28 cellular contexts compared by ENCODE assay signal in genomic region chrX:11702965-11703631, GRCh38. TPM values are rescaled to one million over a fixed set of nuclear protein-coding genes. Genes with fewer than 3 reads are reported as not detected.
"Had no signal": no experiment of that assay in that cellular context is flagged by ENCODE, and none has a peak within 500 bp of the region (broad histone marks: within the 10 kb centered on the region; RNA-seq: fewer than 3 reads in every experiment).

No MANE protein-coding gene starts in this region.

- H3K27ac Mint-ChIP-seq: activated B cell treated with CpG ODN at 0.5 μM for 24 hours; activated CD4-positive, alpha-beta memory T cell treated with anti-CD3 and anti-CD28 coated beads, Interleukin-2, amount 10 ng/mL, durations not matched to agents 7 days and 5 days; activated CD4-positive, alpha-beta T cell treated with anti-CD3 and anti-CD28 coated beads, Interleukin-2, amount 10 ng/mL, durations not matched to agents 24 days and 14 days; activated naive CD4-positive, alpha-beta T cell treated with anti-CD3 and anti-CD28 coated beads, Interleukin-2, amount 10 ng/mL, durations not matched to agents 7 days and 5 days; activated naive CD4-positive, alpha-beta T cell treated with anti-CD3 and anti-CD28 coated beads, Interleukin-2, amount 50 U/mL, for 72 hours; activated naive CD8-positive, alpha-beta T cell treated with anti-CD3 and anti-CD28 coated beads, Interleukin-2, amount 10 ng/mL, durations not matched to agents 7 days and 5 days; activated T-cell treated with anti-CD3 and anti-CD28 coated beads, Interleukin-2, amount 50 U/mL, for 24 hours; activated T-cell treated with anti-CD3 and anti-CD28 coated beads, Interleukin-2, amount 50 U/mL, for 72 hours; brain; T-helper 1 cell treated with Interleukin-12 subunit alpha and Interleukin-12 subunit beta and Interleukin-4 antibody, amounts not matched to agents 30 μg/mL and 1 μg/mL, for 36 hours; T-helper 2 cell treated with Interferon-gamma antibody and Interleukin-4, amounts not matched to agents 5 μg/mL and 100 μg/mL, for 36 hours had no signal

- H3K4me1 Mint-ChIP-seq: activated B cell treated with CpG ODN at 0.5 μM for 24 hours; activated CD4-positive, alpha-beta memory T cell treated with anti-CD3 and anti-CD28 coated beads, Interleukin-2, amount 10 ng/mL, durations not matched to agents 7 days and 5 days; activated CD4-positive, alpha-beta T cell treated with anti-CD3 and anti-CD28 coated beads, Interleukin-2, amount 10 ng/mL, durations not matched to agents 24 days and 14 days; activated naive CD4-positive, alpha-beta T cell treated with anti-CD3 and anti-CD28 coated beads, Interleukin-2, amount 10 ng/mL, durations not matched to agents 7 days and 5 days; activated naive CD8-positive, alpha-beta T cell treated with anti-CD3 and anti-CD28 coated beads, Interleukin-2, amount 10 ng/mL, durations not matched to agents 7 days and 5 days; brain had no signal

- DNase-seq: activated B cell treated with CpG ODN at 0.5 μM for 24 hours; activated CD4-positive, alpha-beta memory T cell treated with anti-CD3 and anti-CD28 coated beads, Interleukin-2, amount 10 ng/mL, durations not matched to agents 7 days and 5 days; activated CD4-positive, alpha-beta T cell treated with anti-CD3 and anti-CD28 coated beads, Interleukin-2, amount 10 ng/mL, durations not matched to agents 24 days and 14 days; activated CD4-positive, alpha-beta T cell treated with anti-CD3 and anti-CD28 coated beads, Interleukin-2, amount 50 U/mL, for 4 hours; activated CD8-positive, alpha-beta memory T cell treated with anti-CD3 and anti-CD28 coated beads, Interleukin-2, amount 50 U/mL, for 48 hours; activated gamma-delta T cell; activated naive CD4-positive, alpha-beta T cell; activated naive CD4-positive, alpha-beta T cell treated with anti-CD3 and anti-CD28 coated beads, Interleukin-2, amount 10 ng/mL, durations not matched to agents 7 days and 5 days; activated naive CD8-positive, alpha-beta T cell treated with anti-CD3 and anti-CD28 coated beads, Interleukin-2, amount 10 ng/mL, durations not matched to agents 7 days and 5 days; activated T-cell treated with anti-CD3 and anti-CD28 coated beads for 4 hours; activated T-cell treated with anti-CD3 and anti-CD28 coated beads, Interleukin-2, amount 50 U/mL, for 24 hours; activated T-cell treated with anti-CD3 and anti-CD28 coated beads, Interleukin-2, amount 50 U/mL, for 72 hours; central memory CD4-positive, alpha-beta T cell; cerebellar nuclear complex; colonic mucosa; effector CD8-positive, alpha-beta T cell; esophagus squamous epithelium; foreskin melanocyte; T1000; WERI-Rb-1 had no signal

- H3K9me3 Mint-ChIP-seq: activated B cell treated with CpG ODN at 0.5 μM for 24 hours; activated CD4-positive, alpha-beta memory T cell treated with anti-CD3 and anti-CD28 coated beads, Interleukin-2, amount 10 ng/mL, durations not matched to agents 7 days and 5 days; activated CD4-positive, alpha-beta T cell treated with anti-CD3 and anti-CD28 coated beads, Interleukin-2, amount 10 ng/mL, durations not matched to agents 24 days and 14 days; activated naive CD4-positive, alpha-beta T cell treated with anti-CD3 and anti-CD28 coated beads, Interleukin-2, amount 10 ng/mL, durations not matched to agents 7 days and 5 days; activated naive CD4-positive, alpha-beta T cell treated with anti-CD3 and anti-CD28 coated beads, Interleukin-2, amount 50 U/mL, for 72 hours; activated naive CD8-positive, alpha-beta T cell treated with anti-CD3 and anti-CD28 coated beads, Interleukin-2, amount 10 ng/mL, durations not matched to agents 7 days and 5 days; activated T-cell treated with anti-CD3 and anti-CD28 coated beads, Interleukin-2, amount 50 U/mL, for 24 hours; T-helper 1 cell treated with Interleukin-12 subunit alpha and Interleukin-12 subunit beta and Interleukin-4 antibody, amounts not matched to agents 30 μg/mL and 1 μg/mL, for 36 hours; T-helper 2 cell treated with Interferon-gamma antibody and Interleukin-4, amounts not matched to agents 5 μg/mL and 100 μg/mL, for 36 hours had no signal

- H3K36me3 Mint-ChIP-seq: activated naive CD4-positive, alpha-beta T cell treated with anti-CD3 and anti-CD28 coated beads, Interleukin-2, amount 10 ng/mL, durations not matched to agents 7 days and 5 days; activated naive CD4-positive, alpha-beta T cell treated with anti-CD3 and anti-CD28 coated beads, Interleukin-2, amount 50 U/mL, for 72 hours; activated naive CD8-positive, alpha-beta T cell treated with anti-CD3 and anti-CD28 coated beads, Interleukin-2, amount 10 ng/mL, durations not matched to agents 7 days and 5 days; brain had no signal

- H3K9me3 ChIP-seq: ascending aorta, breast epithelium, colonic mucosa, esophagus squamous epithelium, gastroesophageal sphincter had no signal

- H3K27me3 Mint-ChIP-seq: activated B cell treated with CpG ODN at 0.5 μM for 24 hours; activated CD4-positive, alpha-beta memory T cell treated with anti-CD3 and anti-CD28 coated beads, Interleukin-2, amount 10 ng/mL, durations not matched to agents 7 days and 5 days; activated CD4-positive, alpha-beta T cell treated with anti-CD3 and anti-CD28 coated beads, Interleukin-2, amount 10 ng/mL, durations not matched to agents 24 days and 14 days; activated naive CD4-positive, alpha-beta T cell treated with anti-CD3 and anti-CD28 coated beads, Interleukin-2, amount 10 ng/mL, durations not matched to agents 7 days and 5 days had no signal

- H3K4me3 Mint-ChIP-seq: activated B cell treated with CpG ODN at 0.5 μM for 24 hours; activated CD4-positive, alpha-beta memory T cell treated with anti-CD3 and anti-CD28 coated beads, Interleukin-2, amount 10 ng/mL, durations not matched to agents 7 days and 5 days; activated CD4-positive, alpha-beta T cell treated with anti-CD3 and anti-CD28 coated beads, Interleukin-2, amount 10 ng/mL, durations not matched to agents 24 days and 14 days; activated naive CD4-positive, alpha-beta T cell treated with anti-CD3 and anti-CD28 coated beads, Interleukin-2, amount 10 ng/mL, durations not matched to agents 7 days and 5 days; activated naive CD8-positive, alpha-beta T cell treated with anti-CD3 and anti-CD28 coated beads, Interleukin-2, amount 10 ng/mL, durations not matched to agents 7 days and 5 days; activated T-cell treated with anti-CD3 and anti-CD28 coated beads, Interleukin-2, amount 50 U/mL, for 24 hours; activated T-cell treated with anti-CD3 and anti-CD28 coated beads, Interleukin-2, amount 50 U/mL, for 72 hours; brain; T-helper 1 cell treated with Interleukin-12 subunit alpha and Interleukin-12 subunit beta and Interleukin-4 antibody, amounts not matched to agents 30 μg/mL and 1 μg/mL, for 36 hours; T-helper 2 cell treated with Interferon-gamma antibody and Interleukin-4, amounts not matched to agents 5 μg/mL and 100 μg/mL, for 36 hours had no signal

- ATAC-seq: activated CD4-positive, CD25-positive, alpha-beta regulatory T cell treated with anti-CD3 and anti-CD28 coated beads, Interleukin-2, amount 50 U/mL, for 24 hours; activated naive CD4-positive, alpha-beta T cell treated with anti-CD3 and anti-CD28 coated beads, Interleukin-2, amount 50 U/mL, for 72 hours; activated T-cell treated with anti-CD3 and anti-CD28 coated beads, Interleukin-2, amount 50 U/mL, for 72 hours; gastroesophageal sphincter had no signal

RNA-seq across cellular contexts. Expression of gene ARHGAP6, which starts 37.4 kb away (rescaled TPM):
- total RNA-seq: activated CD4-positive, alpha-beta memory T cell treated with anti-CD3 and anti-CD28 coated beads, Interleukin-2, amount 10 ng/mL, durations not matched to agents 7 days and 5 days; activated CD4-positive, alpha-beta T cell treated with anti-CD3 and anti-CD28 coated beads, Interleukin-2, amount 10 ng/mL, durations not matched to agents 24 days and 14 days; activated naive CD4-positive, alpha-beta T cell treated with anti-CD3 and anti-CD28 coated beads, Interleukin-2, amount 50 U/mL, for 72 hours; activated naive CD8-positive, alpha-beta T cell treated with anti-CD3 and anti-CD28 coated beads, Interleukin-2, amount 10 ng/mL, durations not matched to agents 7 days and 5 days; activated T-cell treated with anti-CD3 and anti-CD28 coated beads, Interleukin-2, amount 50 U/mL, for 72 hours had no signal
